8 cellular contexts compared by ENCODE assay signal in the genomic region with DNA sequence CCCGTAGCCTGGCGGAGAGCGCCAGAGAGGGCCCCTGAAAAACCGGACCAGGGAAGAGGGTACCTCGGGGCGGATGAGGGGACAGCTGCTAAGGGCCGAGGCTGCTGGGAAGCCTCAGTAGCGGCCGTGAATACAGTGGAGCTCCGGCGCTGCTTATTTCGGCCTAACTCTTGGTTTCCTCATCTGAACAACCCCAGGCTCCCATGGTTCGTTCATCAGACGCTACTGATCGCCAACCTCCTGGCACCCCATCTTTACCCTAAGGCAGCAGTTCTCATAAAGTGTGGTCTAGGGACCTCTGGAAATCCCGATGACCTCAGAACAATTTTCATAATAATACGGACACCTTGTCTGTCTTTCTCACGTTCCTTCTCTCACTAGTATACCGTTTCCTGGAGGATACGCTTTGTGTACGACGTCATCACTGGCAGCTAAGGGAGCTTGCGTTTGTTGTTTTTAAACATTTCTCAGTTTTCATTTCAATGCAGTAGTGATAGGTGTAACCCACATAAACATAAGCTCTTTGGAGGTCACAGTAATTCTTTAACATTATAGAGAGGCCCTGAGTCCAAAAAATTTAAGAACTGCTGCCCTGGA. TPM values are rescaled to one million over a fixed set of nuclear protein-coding genes. Genes with fewer than 3 reads are reported as not detected.
DNase-seq lines count a peak whose midpoint lies in the region; ATAC-seq and TF ChIP-seq lines count a peak whose summit lies in the region.
"Had no signal": no experiment of that assay in that cellular context is flagged by ENCODE, and none has a peak within 500 bp of the region (broad histone marks: within the 10 kb centered on the region; RNA-seq: fewer than 3 reads in every experiment).

No MANE protein-coding gene starts in this region.

- peaks cover 13% of the 10 kb centered on the region for H3K27me3 Mint-ChIP-seq in activated CD4-positive, alpha-beta memory T cell treated with anti-CD3 and anti-CD28 coated beads for 36 hours

- no peak for TF ChIP-seq EP300 in gastroesophageal sphincter (IDR thresholded peaks at IDR 0.05)

- H3K27ac ChIP-seq in HUES6 (ENCODE audit: low read depth, low read length) (peak overlapping the region; percentile 100), gastroesophageal sphincter (peak overlapping the region; percentile 92 to 96 (median 94))

- H3K4me1 Mint-ChIP-seq in activated CD4-positive, alpha-beta memory T cell treated with anti-CD3 and anti-CD28 coated beads for 36 hours (ENCODE audit: low read depth): peaks cover 22% of the 10 kb centered on the region

- TF ChIP-seq POLR2A in gastroesophageal sphincter (IDR thresholded peaks at IDR 0.05): no peak

- intact Hi-C loops in activated CD4-positive, alpha-beta memory T cell treated with anti-CD3 and anti-CD28 coated beads for 36 hours (cut with micrococcal nuclease): loop anchor here (1.0 to 5.0 kb wide), 5 partner anchors 9 to 1517 kb away; a partner anchor contains a TSS

- no peak for DNase-seq in activated CD4-positive, alpha-beta memory T cell treated with anti-CD3 and anti-CD28 coated beads for 36 hours
- peak; percentile 17 for DNase-seq in retinal pigment epithelial cell (ENCODE audit: low read depth)
- DNase-seq in ecto neural progenitor cell (ENCODE audit: low spot score): no peak

- H3K9me3 ChIP-seq in HUES6 (ENCODE audit: control insufficient read depth, insufficient read depth, low read depth, low read length): no peaks in the 10 kb centered on the region
- H3K9me3 ChIP-seq in gastroesophageal sphincter: no peaks in the 10 kb centered on the region

- no peaks in the 10 kb centered on the region for H3K9me3 Mint-ChIP-seq in activated CD4-positive, alpha-beta memory T cell treated with anti-CD3 and anti-CD28 coated beads for 36 hours

- H3K36me3 Mint-ChIP-seq in activated CD4-positive, alpha-beta memory T cell treated with anti-CD3 and anti-CD28 coated beads for 36 hours: no peaks in the 10 kb centered on the region

- WGBS in gastroesophageal sphincter (ENCODE audit: low coverage in 1 of 2), 2 donors: 1 to 7% methylated on average over 11 to 12 of the region's 23 CpGs

- peak overlapping the region; percentile 96 for H3K27ac Mint-ChIP-seq in activated CD4-positive, alpha-beta memory T cell treated with anti-CD3 and anti-CD28 coated beads for 36 hours

- POLR2A ChIA-PET in activated CD4-positive, alpha-beta memory T cell treated with anti-CD3 and anti-CD28 coated beads for 36 hours (lab: Charles Lee): no interaction called here

- H3K9ac ChIP-seq in HUES6 (ENCODE audit: low read length): peak overlapping the region; percentile 99

- CTCF ChIA-PET in activated CD4-positive, alpha-beta memory T cell treated with anti-CD3 and anti-CD28 coated beads for 36 hours (lab: Charles Lee): no interaction called here

- peak overlapping the region; percentile 99 for H3K4me3 ChIP-seq in HUES6 (ENCODE audit: low read depth, low read length)
- H3K4me3 ChIP-seq in gastroesophageal sphincter: peak overlapping the region; percentile 83 to 87
- peak overlapping the region; percentile 77 for H3K4me3 ChIP-seq in retinal pigment epithelial cell (ENCODE audit: low read length)

- H3K4me1 ChIP-seq in HUES6 (ENCODE audit: control insufficient read depth, insufficient read depth, low read length) (0 out of 2 replicates have a peak, but pooled peaks cover 4% of the 10 kb centered on the region), gastroesophageal sphincter (peaks cover 0 to 44% (median 6%) of the 10 kb centered on the region in 3 donors)

- TF ChIP-seq CTCF in gastroesophageal sphincter (IDR thresholded peaks at IDR 0.05) (no peak), retinal pigment epithelial cell (conservative IDR thresholded peaks at IDR 0.05; ENCODE audit: low read depth, low read length) (no peak)

- ATAC-seq in GM18498 (IDR thresholded peaks at IDR 0.05; ENCODE audit: unreplicated experiment) (peak; percentile 40), GM21528 (IDR thresholded peaks at IDR 0.05; ENCODE audit: low FRiP score, unreplicated experiment) (peak; percentile 42), gastroesophageal sphincter (no peak)

- H3K36me3 ChIP-seq in HUES6 (ENCODE audit: control insufficient read depth, insufficient read depth, low read length) (no peaks in the 10 kb centered on the region), gastroesophageal sphincter (no peaks in the 10 kb centered on the region)

- H3K27me3 ChIP-seq in HUES6 (ENCODE audit: control insufficient read depth, insufficient read depth, low read length) (no peaks in the 10 kb centered on the region), gastroesophageal sphincter (peaks cover 10% of the 10 kb centered on the region)

- H3K4me3 Mint-ChIP-seq in activated CD4-positive, alpha-beta memory T cell treated with anti-CD3 and anti-CD28 coated beads for 36 hours: peak overlapping the region; percentile 84

RNA-seq across cellular contexts. Expression of a gene that starts 0.7 kb away (rescaled TPM):
- total RNA-seq in activated CD4-positive, alpha-beta memory T cell treated with anti-CD3 and anti-CD28 coated beads for 36 hours: 10 to 100 TPM; 16.5 to 18.8 TPM
- total RNA-seq in gastroesophageal sphincter: 10 to 100 TPM; 14.8 to 25.7 (median 18.3) TPM

RNA-seq across cellular contexts. Expression of a gene that starts 59.5 kb away (rescaled TPM):
- not detected for total RNA-seq in activated CD4-positive, alpha-beta memory T cell treated with anti-CD3 and anti-CD28 coated beads for 36 hours
- 1 to 10 TPM in 3 of 4 donors, under 1 TPM in 1; 0.62 to 5.5 (median 3.0) TPM for total RNA-seq in gastroesophageal sphincter
- total RNA-seq: left cardiac atrium had no signal
